Comparison of ENCODE assay signal across 20 cellular contexts in genomic region chr3:28544236-28544635, GRCh38.
"Had no signal": no experiment of that assay in that cellular context is flagged by ENCODE, and none has a peak within 500 bp of the region (broad histone marks: within the 10 kb centered on the region; RNA-seq: fewer than 3 reads in every experiment).

No MANE protein-coding gene starts in this region.

- H3K9me3 ChIP-seq: ovary had no signal

- H3K4me1 Mint-ChIP-seq: activated naive CD4-positive, alpha-beta T cell treated with anti-CD3 and anti-CD28 coated beads, Interleukin-2, amount 10 ng/mL, durations not matched to agents 7 days and 5 days; activated naive CD8-positive, alpha-beta T cell treated with anti-CD3 and anti-CD28 coated beads, Interleukin-2, amount 10 ng/mL, durations not matched to agents 7 days and 5 days; mesothelial cell of epicardium; naive thymus-derived CD4-positive, alpha-beta T cell had no signal

- H3K27me3 ChIP-seq: ascending aorta, esophagus muscularis mucosa, ovary, transverse colon had no signal

- H3K4me3 ChIP-seq: ascending aorta, esophagus muscularis mucosa, ovary, transverse colon had no signal

- H3K27ac Mint-ChIP-seq: activated naive CD4-positive, alpha-beta T cell treated with anti-CD3 and anti-CD28 coated beads, Interleukin-2, amount 10 ng/mL, durations not matched to agents 7 days and 5 days; activated naive CD8-positive, alpha-beta T cell treated with anti-CD3 and anti-CD28 coated beads, Interleukin-2, amount 10 ng/mL, durations not matched to agents 7 days and 5 days; mesothelial cell of epicardium; naive thymus-derived CD4-positive, alpha-beta T cell; progenitor cell of endocrine pancreas had no signal

- H3K27me3 Mint-ChIP-seq: activated naive CD4-positive, alpha-beta T cell treated with anti-CD3 and anti-CD28 coated beads, Interleukin-2, amount 10 ng/mL, durations not matched to agents 7 days and 5 days; activated naive CD8-positive, alpha-beta T cell treated with anti-CD3 and anti-CD28 coated beads, Interleukin-2, amount 10 ng/mL, durations not matched to agents 7 days and 5 days; progenitor cell of endocrine pancreas had no signal

- H3K27ac ChIP-seq: ascending aorta, esophagus muscularis mucosa, ovary, transverse colon had no signal

- H3K4me3 Mint-ChIP-seq: activated naive CD4-positive, alpha-beta T cell treated with anti-CD3 and anti-CD28 coated beads, Interleukin-2, amount 10 ng/mL, durations not matched to agents 7 days and 5 days; activated naive CD8-positive, alpha-beta T cell treated with anti-CD3 and anti-CD28 coated beads, Interleukin-2, amount 10 ng/mL, durations not matched to agents 7 days and 5 days; mesothelial cell of epicardium; naive thymus-derived CD4-positive, alpha-beta T cell had no signal

- H3K36me3 ChIP-seq: ascending aorta, esophagus muscularis mucosa, ovary, transverse colon had no signal

- H3K4me1 ChIP-seq: ascending aorta, esophagus muscularis mucosa, transverse colon had no signal

- H3K36me3 Mint-ChIP-seq: activated naive CD4-positive, alpha-beta T cell treated with anti-CD3 and anti-CD28 coated beads, Interleukin-2, amount 10 ng/mL, durations not matched to agents 7 days and 5 days; activated naive CD8-positive, alpha-beta T cell treated with anti-CD3 and anti-CD28 coated beads, Interleukin-2, amount 10 ng/mL, durations not matched to agents 7 days and 5 days had no signal

- DNase-seq: activated CD4-positive, alpha-beta T cell treated with anti-CD3 and anti-CD28 coated beads for 4 hours; activated CD4-positive, alpha-beta T cell treated with anti-CD3 and anti-CD28 coated beads, Interleukin-2, amount 50 U/mL, for 48 hours; activated CD8-positive, alpha-beta memory T cell treated with anti-CD3 and anti-CD28 coated beads for 24 hours; activated gamma-delta T cell; activated naive CD4-positive, alpha-beta T cell treated with anti-CD3 and anti-CD28 coated beads, Interleukin-2, amount 10 ng/mL, durations not matched to agents 7 days and 5 days; activated naive CD8-positive, alpha-beta T cell treated with anti-CD3 and anti-CD28 coated beads, Interleukin-2, amount 10 ng/mL, durations not matched to agents 7 days and 5 days; central memory CD4-positive, alpha-beta T cell; dermis blood vessel endothelial cell; effector CD4-positive, alpha-beta T cell; islet precursor cell; left ventricle myocardium superior; mammary epithelial cell; naive thymus-derived CD4-positive, alpha-beta T cell; ovary; stimulated activated naive CD4-positive, alpha-beta T cell treated with Interleukin-2 at 50 U/mL for 16 hours; transverse colon had no signal

- ATAC-seq: left ventricle myocardium superior; naive thymus-derived CD4-positive, alpha-beta T cell had no signal
